ENCODE assay signal across 15 cellular contexts in genomic region chr14:55127491-55127951, GRCh38. TPM values are rescaled to one million over a fixed set of nuclear protein-coding genes. Genes with fewer than 3 reads are reported as not detected.
DNase-seq lines count a peak whose midpoint lies in the region; ATAC-seq and TF ChIP-seq lines count a peak whose summit lies in the region.
"Had no signal": no experiment of that assay in that cellular context is flagged by ENCODE, and none has a peak within 500 bp of the region (broad histone marks: within the 10 kb centered on the region; RNA-seq: fewer than 3 reads in every experiment).

No MANE protein-coding gene starts in this region.

- POLR2A ChIA-PET in RWPE1 (lab: Yijun Ruan, JAX; ENCODE audit: low non-redundant PET) = no interaction called here

- CTCF ChIA-PET in RWPE1 (lab: Yijun Ruan, JAX) = no interaction called here

- peak overlapping the region; percentile 88 for H3K4me3 Mint-ChIP-seq in type B pancreatic cell
- H3K4me3 Mint-ChIP-seq: GM23338 had no signal

- H3K9me3 Mint-ChIP-seq in type B pancreatic cell = no peaks in the 10 kb centered on the region
- H3K9me3 Mint-ChIP-seq: GM23338 had no signal

- no peak for ATAC-seq in GM21786 (IDR thresholded peaks at IDR 0.05; ENCODE audit: unreplicated experiment)
- no peak for ATAC-seq in HG03108 (IDR thresholded peaks at IDR 0.05; ENCODE audit: unreplicated experiment)
- ATAC-seq: activated CD4-positive, alpha-beta T cell treated with anti-CD3 and anti-CD28 coated beads for 36 hours; GM23338; sciatic nerve had no signal

- H3K4me1 Mint-ChIP-seq in type B pancreatic cell (ENCODE audit: unreplicated experiment) = peaks cover 40% of the 10 kb centered on the region

- peak overlapping the region; percentile 92 for H3K27ac Mint-ChIP-seq in type B pancreatic cell
- H3K27ac Mint-ChIP-seq: activated CD4-positive, alpha-beta T cell treated with anti-CD3 and anti-CD28 coated beads for 36 hours; GM23338 had no signal

- H3K36me3 Mint-ChIP-seq in type B pancreatic cell = peaks cover 11% of the 10 kb centered on the region

- no peak overlapping the region for H3K27ac ChIP-seq in RWPE1
- H3K27ac ChIP-seq: 22Rv1, KMS-11, SJSA1 had no signal

- TF ChIP-seq CTCF in RWPE1 (conservative IDR thresholded peaks at IDR 0.05; ENCODE audit: low read depth) (no peak), type B pancreatic cell (conservative IDR thresholded peaks at IDR 0.05) (no peak)

- DNase-seq in DMS 273 (lab: John Stamatoyannopoulos, UW; ENCODE audit: unreplicated experiment) = peak; percentile 18
- DNase-seq in DMS 273 treated with DMSO at 0.1 percent for 48 hours (lab: John Stamatoyannopoulos, UW) = no peak
- peak; percentile 83 for DNase-seq in RWPE1 (ENCODE audit: low spot score)
- peak; percentile 77 for DNase-seq in glomerular visceral epithelial cell (ENCODE audit: extremely low spot score)
- peak; percentile 8 for DNase-seq in type B pancreatic cell (ENCODE audit: extremely low spot score, unreplicated experiment)
- no peak for DNase-seq in dermis blood vessel endothelial cell
- DNase-seq: activated CD4-positive, alpha-beta T cell treated with anti-CD3 and anti-CD28 coated beads for 36 hours; activated gamma-delta T cell treated with Interleukin-2 at 50 U/mL for 16 hours had no signal

- H3K27me3 Mint-ChIP-seq in type B pancreatic cell = peaks cover 40% of the 10 kb centered on the region

RNA-seq across cellular contexts. Expression of gene LGALS3, which starts 1.5 kb away (rescaled TPM):
- total RNA-seq in type B pancreatic cell (ENCODE audit: low replicate concordance) (120 and 497 TPM in 2 replicates), dermis blood vessel endothelial cell (62.5 and 202 TPM in 2 replicates)

Comparison
In these comparisons a context has a peak if more than half of its experiments do, and no peak if none do; other contexts are left out.
1. DNase-seq: peak in DMS 273 (single experiment), RWPE1 (single experiment), glomerular visceral epithelial cell (single experiment) and type B pancreatic cell (single experiment); none in DMS 273 treated with DMSO at 0.1 percent for 48 hours (single experiment) and dermis blood vessel endothelial cell (single experiment).